In the genomic region with DNA sequence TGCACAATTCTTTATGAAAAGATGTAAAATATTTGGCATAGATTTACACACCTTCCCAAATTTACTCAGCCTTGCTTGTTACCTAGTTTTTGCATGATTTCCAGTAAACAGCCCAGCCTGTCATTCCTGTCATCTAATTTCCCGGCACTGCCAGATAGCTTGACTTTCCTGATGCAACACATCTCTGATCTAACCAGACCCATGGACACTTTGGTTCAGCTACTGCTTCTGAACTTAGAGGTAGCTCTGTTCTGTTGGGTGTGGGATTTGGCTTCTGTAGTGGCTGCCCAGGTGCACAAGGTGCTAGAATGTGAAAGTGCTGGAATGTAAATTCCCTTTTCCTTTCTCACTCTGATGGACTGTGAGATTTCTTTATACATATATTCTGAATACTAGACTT, we compare ENCODE assay signal across 3 cellular contexts.
"Had no signal": no experiment of that assay in that cellular context is flagged by ENCODE, and none has a peak within 500 bp of the region (broad histone marks: within the 10 kb centered on the region; RNA-seq: fewer than 3 reads in every experiment).

No MANE protein-coding gene starts in this region.

- H3K4me3 ChIP-seq: GM12878 had no signal

- DNase-seq: GDM1, GF-D8 had no signal
